20 cellular contexts compared by ENCODE assay signal in genomic region chr22:28620244-28620922, GRCh38. TPM values are rescaled to one million over a fixed set of nuclear protein-coding genes. Genes with fewer than 3 reads are reported as not detected.
DNase-seq lines count a peak whose midpoint lies in the region; ATAC-seq and TF ChIP-seq lines count a peak whose summit lies in the region.
"Had no signal": no experiment of that assay in that cellular context is flagged by ENCODE, and none has a peak within 500 bp of the region (broad histone marks: within the 10 kb centered on the region; RNA-seq: fewer than 3 reads in every experiment).

No MANE protein-coding gene starts in this region.

- DNase-seq in adipocyte (ENCODE audit: low read depth): no peak
- no peak for DNase-seq in esophagus squamous epithelium (lab: John Stamatoyannopoulos, UW)
- DNase-seq in neural progenitor cell (ENCODE audit: low spot score): no peak
- peak; percentile 4 for DNase-seq in superior temporal gyrus (ENCODE audit: extremely low spot score)
- no peak for DNase-seq in SK-N-SH
- DNase-seq: BE2C; CD4-positive, alpha-beta memory T cell; DND-41; GDM1; MG63; NCI-H1092 treated with DMSO at 0.1 percent for 48 hours; NCI-H1694 treated with DMSO at 0.1 percent for 48 hours; NCI-H345; NCI-H526 treated with DMSO at 0.1 percent for 48 hours; RPMI8226 had no signal

- POLR2A ChIA-PET in SK-N-SH (lab: Yijun Ruan, JAX): no interaction called here

- TF ChIP-seq RAD21 in SK-N-SH (IDR thresholded peaks at IDR 0.05; ENCODE audit: low read length): no peak

- H3K27ac Mint-ChIP-seq in neural progenitor cell: no peak overlapping the region
- H3K27ac Mint-ChIP-seq: CD4-positive, alpha-beta memory T cell; GM23338 had no signal

- H2AFZ ChIP-seq in neural progenitor cell (replicated peaks) (no peak overlapping the region), SK-N-SH (ENCODE audit: low read depth) (no peak overlapping the region)
- H2AFZ ChIP-seq: GM23338 had no signal

- TF ChIP-seq CTCF in esophagus squamous epithelium (IDR thresholded peaks at IDR 0.05) (no peak), neural progenitor cell (IDR thresholded peaks at IDR 0.05) (no peak), SK-N-SH (IDR thresholded peaks at IDR 0.05) (no peak)

- H3K27me3 ChIP-seq in adipocyte (replicated peaks; ENCODE audit: control insufficient read depth, insufficient read depth, low read length) (no peaks in the 10 kb centered on the region), esophagus squamous epithelium (no peaks in the 10 kb centered on the region), neural progenitor cell (no peaks in the 10 kb centered on the region), SK-N-SH (ENCODE audit: insufficient read depth) (no peaks in the 10 kb centered on the region)
- H3K27me3 ChIP-seq: BE2C, MG63 had no signal

- H3K9ac ChIP-seq in adipocyte (ENCODE audit: low read length) (no peak overlapping the region), neural progenitor cell (no peak overlapping the region), SK-N-SH (no peak overlapping the region)
- H3K9ac ChIP-seq: KMS-11 had no signal

- TF ChIP-seq POLR2A in esophagus squamous epithelium (IDR thresholded peaks at IDR 0.05): no peak

- H3K36me3 ChIP-seq in adipocyte (ENCODE audit: control insufficient read depth, insufficient read depth, low read length, severe bottlenecking): no peaks in the 10 kb centered on the region
- H3K36me3 ChIP-seq in esophagus squamous epithelium: no peaks in the 10 kb centered on the region
- no peaks in the 10 kb centered on the region for H3K36me3 ChIP-seq in neural progenitor cell
- peaks cover 0 to 8% of the 10 kb centered on the region in 2 experiments for H3K36me3 ChIP-seq in SK-N-SH (replicated peaks in 1 of 2; ENCODE audit: control insufficient read depth in 1 of 2, insufficient read depth in 2 of 2, low read length in 1 of 2)
- H3K36me3 ChIP-seq: BE2C, MG63 had no signal

- H3K9me3 ChIP-seq in adipocyte (ENCODE audit: control insufficient read depth, low read length): no peaks in the 10 kb centered on the region
- no peaks in the 10 kb centered on the region for H3K9me3 ChIP-seq in esophagus squamous epithelium
- no peaks in the 10 kb centered on the region for H3K9me3 ChIP-seq in neural progenitor cell (ENCODE audit: low read depth)
- no peaks in the 10 kb centered on the region for H3K9me3 ChIP-seq in SK-N-SH
- H3K9me3 ChIP-seq: BE2C had no signal

- peaks cover 10% of the 10 kb centered on the region for H3K4me1 Mint-ChIP-seq in neural progenitor cell
- H3K4me1 Mint-ChIP-seq: CD4-positive, alpha-beta memory T cell had no signal

- H3K27ac ChIP-seq in esophagus squamous epithelium (peak overlapping the region in 3 of 4 donors; percentile 18 to 62 (median 56)), neural progenitor cell (peak overlapping the region; percentile 16), SK-N-SH (ENCODE audit: low read depth in 2 of 2, low read length in 1 of 2) (no peak overlapping the region)
- H3K27ac ChIP-seq: HL-60, KMS-11 had no signal

- peaks cover 5% of the 10 kb centered on the region for H4K20me1 ChIP-seq in neural progenitor cell (ENCODE audit: low read depth)
- H4K20me1 ChIP-seq in SK-N-SH (ENCODE audit: insufficient read depth): no peaks in the 10 kb centered on the region

- WGBS in esophagus squamous epithelium, 2 donors: 47 to 66% methylated on average over 5 of the region's 5 CpGs
- 96% methylated on average over 5 of the region's 5 CpGs for WGBS in SK-N-SH (ENCODE audit: low lambda C conversion rate)

- no peak for TF ChIP-seq EP300 in SK-N-SH (IDR thresholded peaks at IDR 0.05; ENCODE audit: borderline replicate concordance in 1 of 2, low read depth in 1 of 2, low read length in 1 of 2)

- intact Hi-C loops in esophagus squamous epithelium (cut with DNase I): no loop called here

- H3K4me3 Mint-ChIP-seq in neural progenitor cell: no peak overlapping the region
- H3K4me3 Mint-ChIP-seq: CD4-positive, alpha-beta memory T cell; GM23338 had no signal

- H3K9me3 Mint-ChIP-seq in neural progenitor cell: no peaks in the 10 kb centered on the region
- H3K9me3 Mint-ChIP-seq: CD4-positive, alpha-beta memory T cell had no signal

- no peaks in the 10 kb centered on the region for H3K27me3 Mint-ChIP-seq in neural progenitor cell (ENCODE audit: insufficient read depth, low read depth)

- CTCF ChIA-PET in SK-N-SH (lab: Yijun Ruan, JAX): interaction anchor here (2.4 kb wide), 1 partner anchor 19 kb away, joined by 19 read pairs; no protein-coding TSS in a partner anchor

- H3K9me2 ChIP-seq in SK-N-SH: no peaks in the 10 kb centered on the region

- H3F3A ChIP-seq in neural progenitor cell (ENCODE audit: low read depth): no peaks in the 10 kb centered on the region
- peaks cover 3% of the 10 kb centered on the region for H3F3A ChIP-seq in SK-N-SH (replicated peaks; ENCODE audit: insufficient read depth)

- H3K4me3 ChIP-seq in adipocyte (ENCODE audit: low read length): peak overlapping the region; percentile 8
- no peak overlapping the region for H3K4me3 ChIP-seq in esophagus squamous epithelium
- no peak overlapping the region for H3K4me3 ChIP-seq in neural progenitor cell
- no peak overlapping the region for H3K4me3 ChIP-seq in SK-N-SH (ENCODE audit: low read depth in 2 of 2, low read length in 1 of 2)
- H3K4me3 ChIP-seq: GM23338, MG63 had no signal

- H3K36me3 Mint-ChIP-seq in neural progenitor cell: peaks cover 32% of the 10 kb centered on the region
- H3K36me3 Mint-ChIP-seq: CD4-positive, alpha-beta memory T cell had no signal

- H3K79me2 ChIP-seq in neural progenitor cell (ENCODE audit: low read depth) (peaks cover 21% of the 10 kb centered on the region), SK-N-SH (ENCODE audit: insufficient read depth) (no peaks in the 10 kb centered on the region; the same call in 1 of the 2 replicates)

- ATAC-seq in HG02981 (IDR thresholded peaks at IDR 0.05; ENCODE audit: unreplicated experiment) (no peak), HG03432 (IDR thresholded peaks at IDR 0.05; ENCODE audit: unreplicated experiment) (no peak)
- ATAC-seq: GM23338 had no signal

- H3K4me2 ChIP-seq in neural progenitor cell (no peak overlapping the region), SK-N-SH (no peak overlapping the region)
- H3K4me2 ChIP-seq: GM23338, KMS-11 had no signal

- H3K4me1 ChIP-seq in adipocyte (ENCODE audit: control insufficient read depth, insufficient read depth, low read length) (peaks cover 9% of the 10 kb centered on the region), esophagus squamous epithelium (peaks cover 0 to 5% (median 0%) of the 10 kb centered on the region in 3 donors), neural progenitor cell (no peaks in the 10 kb centered on the region), SK-N-SH (ENCODE audit: control insufficient read depth in 1 of 2, insufficient read depth in 2 of 2, low read depth in 1 of 2, low read length in 1 of 2) (no peaks in the 10 kb centered on the region)
- H3K4me1 ChIP-seq: BE2C had no signal

TF ChIP-seq in SK-N-SH, 30 proteins besides CTCF, POLR2A, EP300 and RAD21:
- no peak for TF ChIP-seq TEAD4 (IDR thresholded peaks at IDR 0.05; ENCODE audit: borderline replicate concordance, insufficient read depth)
- TF ChIP-seq TAF1 (IDR thresholded peaks at IDR 0.05; ENCODE audit: borderline replicate concordance, low read depth, low read length): no peak

RNA-seq across cellular contexts. Expression of gene TTC28, which starts 59.3 kb away (rescaled TPM):
- total RNA-seq in esophagus squamous epithelium (10 to 100 TPM in 1 of 4 donors, 1 to 10 TPM in 3; 6.0 to 21.4 (median 7.7) TPM), neural progenitor cell (ENCODE audit: low replicate concordance) (44.4 and 46.2 TPM in 2 replicates)
- polyA plus RNA-seq in SK-N-SH (2012; rRNA removed): 5.8 and 5.9 TPM in 2 replicates
- 3.4 and 4.5 TPM in 2 replicates for polyA plus RNA-seq in SK-N-SH (2012; cell fraction: cytosol; rRNA removed)
- 17.0 and 28.9 TPM in 2 replicates for polyA plus RNA-seq in SK-N-SH (2012; cell fraction: nucleus; rRNA removed)

Comparison
In these comparisons a context has a peak if more than half of its experiments do, and no peak if none do; other contexts are left out.
1. H3K27ac ChIP-seq: peak in esophagus squamous epithelium (3 of 4) and neural progenitor cell (single experiment); none in SK-N-SH (0 of 2).